15 cellular contexts compared by ENCODE assay signal in the genomic region with DNA sequence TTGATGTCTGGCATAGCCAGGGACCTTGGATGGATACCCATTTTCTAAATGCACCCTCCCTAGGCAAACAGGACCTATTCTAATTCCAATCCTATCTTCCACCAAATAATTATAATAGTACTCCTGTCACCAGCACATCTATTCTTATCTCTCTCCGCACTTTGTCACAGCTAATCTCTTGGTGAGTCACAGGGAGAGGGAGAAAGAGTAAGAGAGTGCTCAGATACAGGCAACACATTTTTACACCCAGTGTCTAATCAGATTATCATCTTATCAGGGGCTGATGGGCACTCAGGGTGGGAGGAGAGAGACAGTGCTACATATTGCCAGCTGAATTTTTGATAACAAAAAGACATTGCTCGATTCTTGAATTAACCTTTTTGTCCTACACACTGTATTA.
"Had no signal": no experiment of that assay in that cellular context is flagged by ENCODE, and none has a peak within 500 bp of the region (broad histone marks: within the 10 kb centered on the region; RNA-seq: fewer than 3 reads in every experiment).

No MANE protein-coding gene starts in this region.

- H3K4me3 ChIP-seq: coronary artery, gastrocnemius medialis, heart right ventricle, left ventricle myocardium inferior had no signal

- H3K4me1 ChIP-seq: gastrocnemius medialis, heart right ventricle, left ventricle myocardium inferior had no signal

- ATAC-seq: activated T-helper 17 cell treated with anti-CD3 and anti-CD28 coated beads, Interleukin-2, amount 50 U/mL, for 72 hours; gastrocnemius medialis; heart right ventricle; stimulated activated naive CD8-positive, alpha-beta T cell treated with anti-CD3 and anti-CD28 coated beads, Interleukin-15, amount 100 ng/mL, for 72 hours had no signal

- H3K9me3 ChIP-seq: gastrocnemius medialis, heart right ventricle, left ventricle myocardium inferior had no signal

- DNase-seq: activated B cell treated with CpG ODN at 0.5 μM for 24 hours; activated CD4-positive, alpha-beta T cell treated with anti-CD3 and anti-CD28 coated beads, Interleukin-2, amount 10 ng/mL, durations not matched to agents 24 days and 14 days; activated naive CD4-positive, alpha-beta T cell treated with anti-CD3 and anti-CD28 coated beads for 36 hours; effector CD4-positive, alpha-beta T cell; gastrocnemius medialis; heart right ventricle; islet precursor cell; left ventricle myocardium inferior; occipital lobe; stimulated activated CD4-positive, alpha-beta T cell treated with anti-CD3 and anti-CD28 coated beads, Interleukin-15, amount 100 ng/mL, for 24 hours; stimulated activated CD4-positive, alpha-beta T cell treated with anti-CD3 and anti-CD28 coated beads, Interleukin-4, amount 100 ng/mL, for 24 hours; stimulated activated naive CD8-positive, alpha-beta T cell treated with anti-CD3 and anti-CD28 coated beads, Interleukin-15, amount 100 ng/mL, for 72 hours had no signal

- H3K27me3 ChIP-seq: gastrocnemius medialis, heart right ventricle had no signal

- H3K36me3 ChIP-seq: gastrocnemius medialis, heart right ventricle, left ventricle myocardium inferior had no signal

- H3K27ac ChIP-seq: coronary artery, gastrocnemius medialis, heart right ventricle, left ventricle myocardium inferior had no signal

- FAIRE-seq: urothelium cell line had no signal
